11 cellular contexts compared by ENCODE assay signal in the genomic region with DNA sequence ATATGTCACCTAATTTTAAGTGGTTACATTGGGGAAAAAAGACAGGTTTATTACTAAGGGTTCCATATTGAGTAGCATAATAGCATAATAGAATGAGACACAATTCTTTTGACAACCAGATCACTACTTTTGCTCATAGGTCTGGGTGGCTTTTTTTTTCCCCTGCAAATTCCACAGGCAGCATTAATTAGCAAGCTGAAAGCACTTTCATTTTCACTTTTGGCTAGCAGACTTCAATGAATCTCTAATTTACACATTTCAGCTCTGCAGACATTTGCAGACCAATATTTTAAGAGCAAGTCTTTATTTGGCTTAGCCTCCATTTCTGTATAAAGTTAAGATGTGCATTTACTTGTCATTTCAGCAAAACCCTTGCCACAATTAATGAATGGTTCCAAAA.
DNase-seq lines count a peak whose midpoint lies in the region; ATAC-seq, FAIRE-seq and TF ChIP-seq lines count a peak whose summit lies in the region.
"Had no signal": no experiment of that assay in that cellular context is flagged by ENCODE, and none has a peak within 500 bp of the region (broad histone marks: within the 10 kb centered on the region; RNA-seq: fewer than 3 reads in every experiment).

No MANE protein-coding gene starts in this region.

- H3K9me3 ChIP-seq in SK-N-SH (no peaks in the 10 kb centered on the region), astrocyte (ENCODE audit: insufficient read depth, low read depth, low read length) (no peaks in the 10 kb centered on the region), gastrocnemius medialis (no peaks in the 10 kb centered on the region)

- no peaks in the 10 kb centered on the region for H3K27me3 Mint-ChIP-seq in astrocyte (ENCODE audit: low read depth, unreplicated experiment)

- H3F3A ChIP-seq in SK-N-SH (replicated peaks; ENCODE audit: insufficient read depth) = no peaks in the 10 kb centered on the region

- no peak for ATAC-seq in SK-N-SH treated with all-trans-retinoic acid at 6 μM for 48 hours
- no peak for ATAC-seq in gastrocnemius medialis
- ATAC-seq: left ventricle myocardium superior had no signal

- peaks cover under 1% of the 10 kb centered on the region for H3K9me3 Mint-ChIP-seq in astrocyte (ENCODE audit: unreplicated experiment)

- no peak for DNase-seq in SK-N-SH
- peak; percentile 4 for DNase-seq in HT1080 (ENCODE audit: low read depth)
- DNase-seq in astrocyte (ENCODE audit: low read depth) = no peak
- DNase-seq in pons (ENCODE audit: low spot score) = peak; percentile 6
- no peak for DNase-seq in gastrocnemius medialis
- DNase-seq in NCI-H128 (lab: John Stamatoyannopoulos, UW; ENCODE audit: unreplicated experiment) = no peak
- DNase-seq in NK-92 (lab: John Stamatoyannopoulos, UW; ENCODE audit: unreplicated experiment) = no peak
- DNase-seq: left ventricle myocardium superior, NCI-H510A treated with DMSO at 0.1 percent for 48 hours had no signal

- no peak for TF ChIP-seq POLR2A in gastrocnemius medialis (IDR thresholded peaks at IDR 0.05)

- H3K4me2 ChIP-seq in SK-N-SH (no peak overlapping the region), astrocyte (ENCODE audit: low read length) (peak overlapping the region; percentile 11)

- H3K27me3 ChIP-seq in SK-N-SH (ENCODE audit: insufficient read depth) (no peaks in the 10 kb centered on the region), astrocyte (ENCODE audit: insufficient read depth, low read length) (no peaks in the 10 kb centered on the region), gastrocnemius medialis (no peaks in the 10 kb centered on the region)
- H3K27me3 ChIP-seq: breast epithelium had no signal

- intact Hi-C loops in gastrocnemius medialis (cut with DNase I; ENCODE audit: low total_unique reads) = no loop called here

- no peak for TF ChIP-seq EP300 in SK-N-SH (IDR thresholded peaks at IDR 0.05; ENCODE audit: borderline replicate concordance in 1 of 2, low read depth in 1 of 2, low read length in 1 of 2)

- no peak overlapping the region for H3K4me3 Mint-ChIP-seq in astrocyte (ENCODE audit: unreplicated experiment)

- TF ChIP-seq CTCF in SK-N-SH (IDR thresholded peaks at IDR 0.05) (no peak), astrocyte (IDR thresholded peaks at IDR 0.05; ENCODE audit: insufficient read depth, low read depth, low read length) (no peak), gastrocnemius medialis (IDR thresholded peaks at IDR 0.05 in 4 of 5, conservative IDR thresholded peaks at IDR 0.05 in 1 of 5) (no peak)

- 0 out of 2 replicates have a peak overlapping the region, but pooled peaks have one; percentile 11 for H2AFZ ChIP-seq in SK-N-SH (ENCODE audit: low read depth)
- H2AFZ ChIP-seq in astrocyte (ENCODE audit: low read depth, low read length) = no peak overlapping the region

- no peaks in the 10 kb centered on the region for H3K36me3 Mint-ChIP-seq in astrocyte (ENCODE audit: low read depth, unreplicated experiment)

- H4K20me1 ChIP-seq in SK-N-SH (ENCODE audit: insufficient read depth) = no peaks in the 10 kb centered on the region
- H4K20me1 ChIP-seq in astrocyte (ENCODE audit: insufficient read depth, low read length) = no peaks in the 10 kb centered on the region

- H3K9ac ChIP-seq in SK-N-SH (no peak overlapping the region), astrocyte (ENCODE audit: low read length) (no peak overlapping the region)

- H3K9me2 ChIP-seq in SK-N-SH = no peaks in the 10 kb centered on the region

- H3K4me3 ChIP-seq in SK-N-SH (ENCODE audit: low read depth in 2 of 2, low read length in 1 of 2) = no peak overlapping the region
- no peak overlapping the region for H3K4me3 ChIP-seq in astrocyte (ENCODE audit: insufficient read depth, low read depth, low read length)
- no peak overlapping the region for H3K4me3 ChIP-seq in gastrocnemius medialis

- no peak for TF ChIP-seq RAD21 in SK-N-SH (IDR thresholded peaks at IDR 0.05; ENCODE audit: low read length)

- H3K36me3 ChIP-seq in SK-N-SH (replicated peaks in 1 of 2; ENCODE audit: control insufficient read depth in 1 of 2, insufficient read depth in 2 of 2, low read length in 1 of 2) (no peaks in the 10 kb centered on the region), astrocyte (ENCODE audit: insufficient read depth, low read length) (no peaks in the 10 kb centered on the region), gastrocnemius medialis (no peaks in the 10 kb centered on the region)
- H3K36me3 ChIP-seq: breast epithelium had no signal

- H3K4me1 ChIP-seq in SK-N-SH (ENCODE audit: control insufficient read depth in 1 of 2, insufficient read depth in 2 of 2, low read depth in 1 of 2, low read length in 1 of 2) (no peaks in the 10 kb centered on the region; a peak in 1 of 4 replicates), astrocyte (ENCODE audit: insufficient read depth, low read length) (no peaks in the 10 kb centered on the region), gastrocnemius medialis (no peaks in the 10 kb centered on the region)
- H3K4me1 ChIP-seq: breast epithelium had no signal

- FAIRE-seq in astrocyte (lab: Jason Lieb, UNC) = no peak

- no peak overlapping the region for H3K27ac Mint-ChIP-seq in astrocyte (ENCODE audit: unreplicated experiment)

- CTCF ChIA-PET in SK-N-SH (lab: Yijun Ruan, JAX) = interaction anchor here (0.6 to 1.1 kb wide), 2 partner anchors 14 to 49 kb away, joined by 3 read pairs; no protein-coding TSS in a partner anchor

- H3K27ac ChIP-seq in SK-N-SH (ENCODE audit: low read depth in 2 of 2, low read length in 1 of 2) (no peak overlapping the region), astrocyte (ENCODE audit: low read depth, low read length) (no peak overlapping the region), gastrocnemius medialis (no peak overlapping the region)
- H3K27ac ChIP-seq: breast epithelium had no signal

- peaks cover 2% of the 10 kb centered on the region for H3K4me1 Mint-ChIP-seq in astrocyte (ENCODE audit: low read depth, unreplicated experiment)

- no peaks in the 10 kb centered on the region for H3K79me2 ChIP-seq in SK-N-SH (ENCODE audit: insufficient read depth)
- no peaks in the 10 kb centered on the region for H3K79me2 ChIP-seq in astrocyte (ENCODE audit: insufficient read depth, low read length)

- POLR2A ChIA-PET in SK-N-SH (lab: Yijun Ruan, JAX) = no interaction called here

- in situ Hi-C loops in gastrocnemius medialis (cut with MboI; ENCODE audit: low sequenced_read_pairs in 4 of 4) = no loop called here

TF ChIP-seq in SK-N-SH, 30 proteins besides CTCF, POLR2A, EP300 and RAD21 (continues in another document):
- no peak for TF ChIP-seq SMC3 (IDR thresholded peaks at IDR 0.05; ENCODE audit: low read depth, low read length)
- no peak for TF ChIP-seq TAF1 (IDR thresholded peaks at IDR 0.05; ENCODE audit: borderline replicate concordance, low read depth, low read length)
- TF ChIP-seq, protein P1, sequence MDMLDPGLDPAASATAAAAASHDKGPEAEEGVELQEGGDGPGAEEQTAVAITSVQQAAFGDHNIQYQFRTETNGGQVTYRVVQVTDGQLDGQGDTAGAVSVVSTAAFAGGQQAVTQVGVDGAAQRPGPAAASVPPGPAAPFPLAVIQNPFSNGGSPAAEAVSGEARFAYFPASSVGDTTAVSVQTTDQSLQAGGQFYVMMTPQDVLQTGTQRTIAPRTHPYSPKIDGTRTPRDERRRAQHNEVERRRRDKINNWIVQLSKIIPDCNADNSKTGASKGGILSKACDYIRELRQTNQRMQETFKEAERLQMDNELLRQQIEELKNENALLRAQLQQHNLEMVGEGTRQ (IDR thresholded peaks at IDR 0.05; ENCODE audit: borderline replicate concordance, low read depth, low read length) = no peak
- TF ChIP-seq RFX5 (IDR thresholded peaks at IDR 0.05; ENCODE audit: low read length) = no peak
- no peak for TF ChIP-seq USF1 (IDR thresholded peaks at IDR 0.05; ENCODE audit: borderline replicate concordance, low read depth)
- TF ChIP-seq MXI1 (IDR thresholded peaks at IDR 0.05; ENCODE audit: low read depth, low read length) = no peak
- TF ChIP-seq TEAD4 (IDR thresholded peaks at IDR 0.05; ENCODE audit: borderline replicate concordance, insufficient read depth) = no peak

TF ChIP-seq in SK-N-SH treated with all-trans-retinoic acid at 6 μM for 48 hours, 23 proteins besides CTCF, POLR2A, EP300 and RAD21:
- TF ChIP-seq ZNF70 (CRISPR knock-in tag; IDR thresholded peaks at IDR 0.05) (no peak), ZNF8 (CRISPR knock-in tag; IDR thresholded peaks at IDR 0.05) (no peak), ISL1 (CRISPR knock-in tag; IDR thresholded peaks at IDR 0.05) (no peak), BACH2 (CRISPR knock-in tag; IDR thresholded peaks at IDR 0.05; ENCODE audit: borderline replicate concordance) (no peak)

Comparison
In these comparisons a context has a peak if more than half of its experiments do, and no peak if none do; other contexts are left out.
1. DNase-seq: peak in HT1080 (single experiment) and pons (single experiment); none in SK-N-SH (single experiment), astrocyte (single experiment), gastrocnemius medialis (0 of 2), NCI-H128 (single experiment) and NK-92 (single experiment).